ENCODE assay signal across 39 cellular contexts in genomic region chr19:15846923-15847322, GRCh38. TPM values are rescaled to one million over a fixed set of nuclear protein-coding genes. Genes with fewer than 3 reads are reported as not detected.
"Had no signal": no experiment of that assay in that cellular context is flagged by ENCODE, and none has a peak within 500 bp of the region (broad histone marks: within the 10 kb centered on the region; RNA-seq: fewer than 3 reads in every experiment).

No MANE protein-coding gene starts in this region.

- H3K27me3 Mint-ChIP-seq: activated CD4-positive, alpha-beta memory T cell treated with anti-CD3 and anti-CD28 coated beads, Interleukin-2, amount 10 ng/mL, durations not matched to agents 7 days and 5 days; activated CD8-positive, alpha-beta memory T cell treated with anti-CD3 and anti-CD28 coated beads, Interleukin-2, amount 10 ng/mL, durations not matched to agents 7 days and 5 days; activated naive CD8-positive, alpha-beta T cell treated with anti-CD3 and anti-CD28 coated beads for 36 hours; central memory CD8-positive, alpha-beta T cell had no signal

- H3K4me1 ChIP-seq: ascending aorta, Peyer's patch had no signal

- DNase-seq: activated B cell treated with CpG ODN at 0.5 μM for 24 hours; activated CD4-positive, alpha-beta memory T cell treated with anti-CD3 and anti-CD28 coated beads, Interleukin-2, amount 10 ng/mL, durations not matched to agents 7 days and 5 days; activated CD4-positive, alpha-beta T cell treated with anti-CD3 and anti-CD28 coated beads for 4 hours; activated CD4-positive, CD25-positive, alpha-beta regulatory T cell treated with anti-CD3 and anti-CD28 coated beads, Interleukin-2, amount 50 U/mL, for 72 hours; activated CD8-positive, alpha-beta memory T cell treated with anti-CD3 and anti-CD28 coated beads for 24 hours; activated CD8-positive, alpha-beta memory T cell treated with anti-CD3 and anti-CD28 coated beads, Interleukin-2, amount 10 ng/mL, durations not matched to agents 7 days and 5 days; activated CD8-positive, alpha-beta memory T cell treated with anti-CD3 and anti-CD28 coated beads, Interleukin-2, amount 50 U/mL, for 48 hours; activated effector memory CD4-positive, alpha-beta T cell treated with Interleukin-2 at 50 U/mL for 16 hours; activated naive CD4-positive, alpha-beta T cell treated with anti-CD3 and anti-CD28 coated beads, Interleukin-2, amount 10 ng/mL, durations not matched to agents 7 days and 5 days; activated naive CD8-positive, alpha-beta T cell treated with anti-CD3 and anti-CD28 coated beads for 36 hours; activated T-cell treated with anti-CD3 and anti-CD28 coated beads, Interleukin-2, amount 50 U/mL, for 48 hours; amygdala; KBM-7; MM.1S; MV-4-11; NCI-H1092; NCI-H1436 treated with DMSO at 0.1 percent for 48 hours; NCI-H1694 treated with DMSO at 0.1 percent for 48 hours; NCI-H2081; NCI-H2171 treated with DMSO at 0.1 percent for 48 hours; NCI-H510A; NCI-H526; NCI-H748 treated with DMSO at 0.1 percent for 48 hours; NK-92 treated with Interleukin-12 subunit alpha and Interleukin-12 subunit beta, amount 100 ng/mL, for 24 hours; PC-3; Peyer's patch; SW 1271; T-helper 1 cell; T-helper 2 cell; T-helper 9 cell had no signal

- ATAC-seq: activated CD8-positive, alpha-beta memory T cell treated with anti-CD3 and anti-CD28 coated beads, Interleukin-2, amount 10 ng/mL, durations not matched to agents 7 days and 5 days; PC-3; Right ventricle myocardium inferior had no signal

- H3K4me3 Mint-ChIP-seq: activated B cell treated with CpG ODN at 0.5 μM for 24 hours; activated CD4-positive, alpha-beta memory T cell treated with anti-CD3 and anti-CD28 coated beads, Interleukin-2, amount 10 ng/mL, durations not matched to agents 7 days and 5 days; activated CD8-positive, alpha-beta memory T cell treated with anti-CD3 and anti-CD28 coated beads, Interleukin-2, amount 10 ng/mL, durations not matched to agents 7 days and 5 days; activated naive CD4-positive, alpha-beta T cell treated with anti-CD3 and anti-CD28 coated beads, Interleukin-2, amount 10 ng/mL, durations not matched to agents 7 days and 5 days; activated naive CD8-positive, alpha-beta T cell treated with anti-CD3 and anti-CD28 coated beads for 36 hours; central memory CD8-positive, alpha-beta T cell had no signal

- H3K9me3 Mint-ChIP-seq: activated B cell treated with CpG ODN at 0.5 μM for 24 hours; activated CD4-positive, alpha-beta memory T cell treated with anti-CD3 and anti-CD28 coated beads, Interleukin-2, amount 10 ng/mL, durations not matched to agents 7 days and 5 days; activated naive CD4-positive, alpha-beta T cell treated with anti-CD3 and anti-CD28 coated beads, Interleukin-2, amount 10 ng/mL, durations not matched to agents 7 days and 5 days; activated naive CD8-positive, alpha-beta T cell treated with anti-CD3 and anti-CD28 coated beads for 36 hours; central memory CD8-positive, alpha-beta T cell had no signal

- H3K9me3 ChIP-seq: ascending aorta, Peyer's patch had no signal

- H3K36me3 Mint-ChIP-seq: activated CD8-positive, alpha-beta memory T cell treated with anti-CD3 and anti-CD28 coated beads, Interleukin-2, amount 10 ng/mL, durations not matched to agents 7 days and 5 days; activated naive CD8-positive, alpha-beta T cell treated with anti-CD3 and anti-CD28 coated beads for 36 hours had no signal

- H3K27me3 ChIP-seq: ascending aorta, cardiac muscle cell, Peyer's patch had no signal

- H3K36me3 ChIP-seq: ascending aorta, cardiac muscle cell, Peyer's patch had no signal

- H3K4me3 ChIP-seq: ascending aorta, cardiac muscle cell, Peyer's patch had no signal

- H3K4me1 Mint-ChIP-seq: activated B cell treated with CpG ODN at 0.5 μM for 24 hours had no signal

- H3K27ac Mint-ChIP-seq: activated B cell treated with CpG ODN at 0.5 μM for 24 hours; activated CD4-positive, alpha-beta memory T cell treated with anti-CD3 and anti-CD28 coated beads, Interleukin-2, amount 10 ng/mL, durations not matched to agents 7 days and 5 days; activated CD8-positive, alpha-beta memory T cell treated with anti-CD3 and anti-CD28 coated beads, Interleukin-2, amount 10 ng/mL, durations not matched to agents 7 days and 5 days; activated naive CD4-positive, alpha-beta T cell treated with anti-CD3 and anti-CD28 coated beads, Interleukin-2, amount 10 ng/mL, durations not matched to agents 7 days and 5 days; activated naive CD8-positive, alpha-beta T cell treated with anti-CD3 and anti-CD28 coated beads for 36 hours had no signal

- H3K27ac ChIP-seq: ascending aorta, cardiac muscle cell, Peyer's patch, RWPE1, VCaP had no signal

RNA-seq across cellular contexts. Expression of gene OR10H1, which starts 31.5 kb away (rescaled TPM):
- total RNA-seq: activated B cell treated with CpG ODN at 0.5 μM for 24 hours; activated CD4-positive, alpha-beta memory T cell treated with anti-CD3 and anti-CD28 coated beads, Interleukin-2, amount 10 ng/mL, durations not matched to agents 7 days and 5 days; activated CD8-positive, alpha-beta memory T cell treated with anti-CD3 and anti-CD28 coated beads, Interleukin-2, amount 10 ng/mL, durations not matched to agents 7 days and 5 days; activated naive CD8-positive, alpha-beta T cell treated with anti-CD3 and anti-CD28 coated beads for 36 hours; ascending aorta; cardiac muscle cell; chondrocyte; LHCN-M2; PC-3; Peyer's patch; Right ventricle myocardium inferior had no signal
- polyA plus RNA-seq: adipose tissue, cardiac muscle cell had no signal

RNA-seq across cellular contexts. Expression of gene CYP4F2, which starts 51.0 kb away (rescaled TPM):
- total RNA-seq: activated B cell treated with CpG ODN at 0.5 μM for 24 hours; activated CD4-positive, alpha-beta memory T cell treated with anti-CD3 and anti-CD28 coated beads, Interleukin-2, amount 10 ng/mL, durations not matched to agents 7 days and 5 days; activated CD8-positive, alpha-beta memory T cell treated with anti-CD3 and anti-CD28 coated beads, Interleukin-2, amount 10 ng/mL, durations not matched to agents 7 days and 5 days; cardiac muscle cell; chondrocyte; LHCN-M2; PC-3; Right ventricle myocardium inferior had no signal
- polyA plus RNA-seq: cardiac muscle cell had no signal

RNA-seq across cellular contexts. Expression of gene OR10H5, which starts 59.5 kb away (rescaled TPM):
- total RNA-seq: activated B cell treated with CpG ODN at 0.5 μM for 24 hours; activated CD4-positive, alpha-beta memory T cell treated with anti-CD3 and anti-CD28 coated beads, Interleukin-2, amount 10 ng/mL, durations not matched to agents 7 days and 5 days; activated CD8-positive, alpha-beta memory T cell treated with anti-CD3 and anti-CD28 coated beads, Interleukin-2, amount 10 ng/mL, durations not matched to agents 7 days and 5 days; activated naive CD8-positive, alpha-beta T cell treated with anti-CD3 and anti-CD28 coated beads for 36 hours; ascending aorta; cardiac muscle cell; chondrocyte; LHCN-M2; PC-3; Peyer's patch; Right ventricle myocardium inferior had no signal
- polyA plus RNA-seq: cardiac muscle cell had no signal
